24 cellular contexts compared by ENCODE assay signal in genomic region chr15:23897576-23897975, GRCh38.
DNase-seq lines count a peak whose midpoint lies in the region; ATAC-seq, FAIRE-seq and TF ChIP-seq lines count a peak whose summit lies in the region.
"Had no signal": no experiment of that assay in that cellular context is flagged by ENCODE, and none has a peak within 500 bp of the region (broad histone marks: within the 10 kb centered on the region; RNA-seq: fewer than 3 reads in every experiment).

No MANE protein-coding gene starts in this region.

- H2AFZ ChIP-seq in SK-N-SH (ENCODE audit: low read depth), result peak overlapping the region; percentile 85
- H2AFZ ChIP-seq in H1 (ENCODE audit: low read length), result no peak overlapping the region

- H3K4me2 ChIP-seq in SK-N-SH (peak overlapping the region; percentile 79), H1 (ENCODE audit: insufficient read depth in 1 of 2, low read depth in 2 of 2, low read length in 2 of 2) (peak overlapping the region in 1 of 2 experiments; percentile 17; a peak in 1 of 4 replicates)

- TF ChIP-seq EP300 in SK-N-SH (IDR thresholded peaks at IDR 0.05; ENCODE audit: borderline replicate concordance in 1 of 2, low read depth in 1 of 2, low read length in 1 of 2) (no peak), H1 (IDR thresholded peaks at IDR 0.05; ENCODE audit: borderline replicate concordance in 1 of 2, low read depth in 2 of 2, low read length in 2 of 2) (no peak)

- no peak overlapping the region for H2BK5ac ChIP-seq in H1 (ENCODE audit: low read depth, low read length)

- H2BK12ac ChIP-seq in H1 (ENCODE audit: low read depth, low read length), result 0 out of 2 replicates have a peak overlapping the region, but pooled peaks have one; percentile 17

- CTCF ChIA-PET in SK-N-SH (lab: Yijun Ruan, JAX) (no interaction called here), H1 (lab: Charles Lee; ENCODE audit: partially characterized antibody) (no interaction called here)

- no peak overlapping the region for H3K4ac ChIP-seq in H1 (replicated peaks; ENCODE audit: insufficient read length, low read depth, low read length)

- H3K4me3 ChIP-seq in SK-N-SH (ENCODE audit: low read depth in 2 of 2, low read length in 1 of 2), result peak overlapping the region; percentile 33 to 60
- no peak overlapping the region; a peak in 1 of 8 replicates for H3K4me3 ChIP-seq in H1 (ENCODE audit: extremely low read depth in 1 of 4, insufficient read depth in 2 of 4, low read depth in 3 of 4, low read length in 4 of 4)
- H3K4me3 ChIP-seq: ovary, skin epidermis, suprapubic skin had no signal

- no peak for ATAC-seq in GM21367 (IDR thresholded peaks at IDR 0.05; ENCODE audit: unreplicated experiment)
- ATAC-seq in effector memory CD8-positive, alpha-beta T cell (replicated peaks), result no peak
- ATAC-seq in HG02610 (IDR thresholded peaks at IDR 0.05; ENCODE audit: unreplicated experiment), result no peak
- ATAC-seq: natural killer cell treated with Interleukin-12 subunit alpha and Interleukin-12 subunit beta and Interleukin-15 and Interleukin-18, amount 100 ng/mL, for 72 hours had no signal

- TF ChIP-seq CTCF in SK-N-SH (IDR thresholded peaks at IDR 0.05) (no peak), H1 (IDR thresholded peaks at IDR 0.05; ENCODE audit: control extremely low read depth in 1 of 3, insufficient read depth in 1 of 3, low read depth in 1 of 3, low read length in 3 of 3) (no peak)

- H2AK5ac ChIP-seq in H1 (ENCODE audit: low read depth, low read length), result no peak overlapping the region

- no peaks in the 10 kb centered on the region for H3K9me2 ChIP-seq in SK-N-SH

- H2BK15ac ChIP-seq in H1 (ENCODE audit: low read length), result no peak overlapping the region

- H2BK20ac ChIP-seq in H1 (ENCODE audit: low read length), result no peak overlapping the region

- H3K79me1 ChIP-seq in H1 (ENCODE audit: low read depth, low read length), result no peaks in the 10 kb centered on the region

- WGBS in SK-N-SH (ENCODE audit: low lambda C conversion rate), result 12% methylated on average over 15 of the region's 25 CpGs
- 95% methylated on average over 25 of the region's 25 CpGs; no CpG with 5 or more reads in 1 of the 2 experiments for whole genome bisulfite sequencing in H1 (ENCODE audit: extremely low coverage in 1 of 2, insufficient coverage in 1 of 2, insufficient read length in 1 of 2, insufficient replicate concordance in 2 of 2, low coverage in 1 of 2, low lambda C conversion rate in 2 of 2, missing lambda C conversion rate in 1 of 2), 2 experiments

- H3K23ac ChIP-seq in H1 (ENCODE audit: insufficient read length), result no peak overlapping the region

- no peak for TF ChIP-seq RAD21 in SK-N-SH (IDR thresholded peaks at IDR 0.05; ENCODE audit: low read length)
- TF ChIP-seq RAD21 in H1 (IDR thresholded peaks at IDR 0.05 in 1 of 2, conservative IDR thresholded peaks at IDR 0.05 in 1 of 2; ENCODE audit: low read depth in 2 of 2, low read length in 2 of 2), result no peak

- H4K20me1 ChIP-seq in SK-N-SH (ENCODE audit: insufficient read depth) (no peaks in the 10 kb centered on the region), H1 (replicated peaks in 1 of 2; ENCODE audit: control insufficient read depth in 1 of 2, insufficient read depth in 2 of 2, low read length in 2 of 2) (no peaks in the 10 kb centered on the region)

- H3K4me1 Mint-ChIP-seq in effector memory CD8-positive, alpha-beta T cell (ENCODE audit: low read depth in 2 of 2), result no peaks in the 10 kb centered on the region
- H3K4me1 Mint-ChIP-seq: activated naive CD4-positive, alpha-beta T cell treated with anti-CD3 and anti-CD28 coated beads, Interleukin-2, amount 50 U/mL, for 24 hours; brain; mesothelial cell of epicardium had no signal

- peak; percentile 26 for DNase-seq in SK-N-SH
- DNase-seq in H1 (ENCODE audit: low read depth in 1 of 2, low spot score in 2 of 2), result no peak
- DNase-seq in retina, result peak; percentile 74
- DNase-seq in effector memory CD8-positive, alpha-beta T cell, result no peak
- no peak for DNase-seq in SHP77 treated with DMSO at 0.1 percent for 48 hours (lab: John Stamatoyannopoulos, UW)
- DNase-seq: activated CD4-positive, alpha-beta T cell treated with anti-CD3 and anti-CD28 coated beads for 48 hours; Calu3; left cardiac atrium; MM.1S; NCI-H1436 treated with DMSO at 0.1 percent for 48 hours; NCI-H524; stimulated activated CD4-positive, alpha-beta T cell treated with anti-CD3 and anti-CD28 coated beads, Interleukin-1b, Interleukin-23, amount 100 ng/mL, for 48 hours; SW 1271 had no signal

- POLR2A ChIA-PET in SK-N-SH (lab: Yijun Ruan, JAX) (no interaction called here), H1 (lab: Charles Lee; ENCODE audit: partially characterized antibody) (no interaction called here)

- H3K9ac ChIP-seq in ES-I3 (ENCODE audit: low read depth, low read length) (peak overlapping the region; percentile 56; the same call in 1 of the 2 replicates), SK-N-SH (no peak overlapping the region), H1 (replicated peaks in 1 of 4; ENCODE audit: extremely low read depth in 1 of 4, low read depth in 3 of 4, low read length in 3 of 4) (no peak overlapping the region)

- H2BK120ac ChIP-seq in H1 (replicated peaks; ENCODE audit: low read depth, low read length), result no peak overlapping the region

- no peak for TF ChIP-seq POLR2A in H1 (IDR thresholded peaks at IDR 0.05; ENCODE audit: control extremely low read depth in 1 of 2, low read depth in 2 of 2, low read length in 2 of 2)

- no peaks in the 10 kb centered on the region for H3F3A ChIP-seq in SK-N-SH (replicated peaks; ENCODE audit: insufficient read depth)

- no peak overlapping the region for H3K14ac ChIP-seq in H1 (ENCODE audit: insufficient read length)

- no peaks in the 10 kb centered on the region for H3K36me3 ChIP-seq in ES-I3 (ENCODE audit: insufficient read depth, low read length)
- H3K36me3 ChIP-seq in SK-N-SH (replicated peaks in 1 of 2; ENCODE audit: control insufficient read depth in 1 of 2, insufficient read depth in 2 of 2, low read length in 1 of 2), result no peaks in the 10 kb centered on the region
- H3K36me3 ChIP-seq in H1 (ENCODE audit: control insufficient read depth in 2 of 4, insufficient read depth in 4 of 4, low read length in 3 of 4), result no peaks in the 10 kb centered on the region
- H3K36me3 ChIP-seq: ovary, suprapubic skin had no signal

- no peak for FAIRE-seq in H1 (lab: Jason Lieb, UNC)
- FAIRE-seq: colon had no signal

- no peaks in the 10 kb centered on the region for H3K4me1 ChIP-seq in ES-I3 (ENCODE audit: insufficient read depth, low read length)
- H3K4me1 ChIP-seq in SK-N-SH (ENCODE audit: control insufficient read depth in 1 of 2, insufficient read depth in 2 of 2, low read depth in 1 of 2, low read length in 1 of 2), result no peaks in the 10 kb centered on the region
- no peaks in the 10 kb centered on the region for H3K4me1 ChIP-seq in H1 (replicated peaks in 1 of 4; ENCODE audit: control insufficient read depth in 3 of 4, insufficient read depth in 4 of 4, low read length in 3 of 4)
- H3K4me1 ChIP-seq: suprapubic skin had no signal

- no peak overlapping the region for H4K91ac ChIP-seq in H1 (replicated peaks; ENCODE audit: insufficient read length, low read length)

- H3K79me2 ChIP-seq in SK-N-SH (ENCODE audit: insufficient read depth) (no peaks in the 10 kb centered on the region), H1 (ENCODE audit: control insufficient read depth in 1 of 2, insufficient read depth in 2 of 2, low read length in 2 of 2) (no peaks in the 10 kb centered on the region)

- H3K36me3 Mint-ChIP-seq in effector memory CD8-positive, alpha-beta T cell (ENCODE audit: insufficient read depth), result peaks cover 4% of the 10 kb centered on the region
- H3K36me3 Mint-ChIP-seq: activated naive CD4-positive, alpha-beta T cell treated with anti-CD3 and anti-CD28 coated beads, Interleukin-2, amount 50 U/mL, for 24 hours; natural killer cell treated with Interleukin-12 subunit alpha and Interleukin-12 subunit beta and Interleukin-15 and Interleukin-18, amount 100 ng/mL, for 72 hours had no signal

- no peak overlapping the region for H3K27ac Mint-ChIP-seq in effector memory CD8-positive, alpha-beta T cell
- H3K27ac Mint-ChIP-seq: activated naive CD4-positive, alpha-beta T cell treated with anti-CD3 and anti-CD28 coated beads, Interleukin-2, amount 50 U/mL, for 24 hours; brain; mesothelial cell of epicardium; natural killer cell treated with Interleukin-12 subunit alpha and Interleukin-12 subunit beta and Interleukin-15 and Interleukin-18, amount 100 ng/mL, for 72 hours had no signal

- H3K23me2 ChIP-seq in H1 (ENCODE audit: low read depth, low read length), result no peaks in the 10 kb centered on the region

- H3K9me3 ChIP-seq in ES-I3 (ENCODE audit: control insufficient read depth, insufficient read depth, low read length) (no peaks in the 10 kb centered on the region), SK-N-SH (no peaks in the 10 kb centered on the region), H1 (ENCODE audit: insufficient read depth in 2 of 2, low read depth in 1 of 2, low read length in 1 of 2) (peaks cover 10 to 29% of the 10 kb centered on the region in 2 experiments; a peak in 3 of 4 replicates)
- H3K9me3 ChIP-seq: ovary, suprapubic skin had no signal

- H3K56ac ChIP-seq in H1 (replicated peaks; ENCODE audit: insufficient read length, low read depth, low read length), result no peak overlapping the region

- no peak overlapping the region for H4K5ac ChIP-seq in H1 (ENCODE audit: insufficient read length, low read depth, low read length)

- no peak overlapping the region for H4K8ac ChIP-seq in H1 (ENCODE audit: extremely low read depth, insufficient read depth, low read length)

- H3K27ac ChIP-seq in SK-N-SH (ENCODE audit: low read depth in 2 of 2, low read length in 1 of 2), result no peak overlapping the region
- no peak overlapping the region for H3K27ac ChIP-seq in H1 (ENCODE audit: low read depth, low read length)
- H3K27ac ChIP-seq: ovary, skin epidermis, suprapubic skin had no signal

- H3K9me3 Mint-ChIP-seq in effector memory CD8-positive, alpha-beta T cell, result peaks cover 3 to 16% of the 10 kb centered on the region in 2 donors

- H3K27me3 ChIP-seq in SK-N-SH (ENCODE audit: insufficient read depth) (no peaks in the 10 kb centered on the region), H1 (replicated peaks in 1 of 4; ENCODE audit: control insufficient read depth in 3 of 4, extremely low read depth in 1 of 4, insufficient read depth in 3 of 4, low read length in 3 of 4) (no peaks in the 10 kb centered on the region)
- H3K27me3 ChIP-seq: ovary, suprapubic skin had no signal

- H3K4me3 Mint-ChIP-seq in effector memory CD8-positive, alpha-beta T cell, result no peak overlapping the region
- H3K4me3 Mint-ChIP-seq: activated naive CD4-positive, alpha-beta T cell treated with anti-CD3 and anti-CD28 coated beads, Interleukin-2, amount 50 U/mL, for 24 hours; brain; mesothelial cell of epicardium; natural killer cell treated with Interleukin-12 subunit alpha and Interleukin-12 subunit beta and Interleukin-15 and Interleukin-18, amount 100 ng/mL, for 72 hours had no signal

- no peaks in the 10 kb centered on the region for H3K27me3 Mint-ChIP-seq in effector memory CD8-positive, alpha-beta T cell
- H3K27me3 Mint-ChIP-seq: activated naive CD4-positive, alpha-beta T cell treated with anti-CD3 and anti-CD28 coated beads, Interleukin-2, amount 50 U/mL, for 24 hours; brain; natural killer cell treated with Interleukin-12 subunit alpha and Interleukin-12 subunit beta and Interleukin-15 and Interleukin-18, amount 100 ng/mL, for 72 hours had no signal

- H3K18ac ChIP-seq in H1 (ENCODE audit: extremely low read depth, low read length), result no peak overlapping the region

TF ChIP-seq in H1, 55 proteins besides CTCF, POLR2A, EP300 and RAD21 (continues in another document):
- TF ChIP-seq SIX5 (IDR thresholded peaks at IDR 0.05; ENCODE audit: low read depth, low read length), result no peak

Comparison
In these comparisons a context has a peak if more than half of its experiments do, and no peak if none do; other contexts are left out.
1. DNase-seq: peak in SK-N-SH (single experiment) and retina (single experiment); none in H1 (0 of 2), effector memory CD8-positive, alpha-beta T cell (0 of 3) and SHP77 treated with DMSO at 0.1 percent for 48 hours (single experiment).
2. H3K4me3 ChIP-seq: peak in SK-N-SH (2 of 2); none in H1 (0 of 4).